ENCODE assay signal across 12 cellular contexts in the genomic region with DNA sequence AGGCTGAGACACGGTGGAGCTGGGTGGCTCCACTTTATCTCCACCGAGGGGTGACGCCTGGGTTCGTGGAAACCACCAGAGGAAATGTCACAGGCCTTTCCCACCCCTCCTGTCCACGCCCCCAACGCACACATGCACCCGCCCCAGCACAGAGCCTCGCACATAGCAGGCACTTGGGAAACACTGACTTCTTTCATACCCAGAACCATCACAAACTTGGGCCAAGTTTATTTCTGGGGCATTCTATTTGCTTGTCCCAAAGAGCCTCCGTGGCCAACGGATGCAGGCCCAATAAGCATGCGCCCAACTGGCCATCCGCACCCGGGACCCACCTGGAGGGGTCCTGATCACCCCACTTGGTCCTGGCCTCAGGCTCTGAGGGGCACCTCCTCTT. TPM values are rescaled to one million over a fixed set of nuclear protein-coding genes. Genes with fewer than 3 reads are reported as not detected.
DNase-seq lines count a peak whose midpoint lies in the region; ATAC-seq and TF ChIP-seq lines count a peak whose summit lies in the region.
"Had no signal": no experiment of that assay in that cellular context is flagged by ENCODE, and none has a peak within 500 bp of the region (broad histone marks: within the 10 kb centered on the region; RNA-seq: fewer than 3 reads in every experiment).

No MANE protein-coding gene starts in this region.

- DNase-seq in AG04450 (ENCODE audit: low read depth, low spot score) (no peak), amygdala (lab: John Stamatoyannopoulos, UW) (peak in 48 of 56 donors; percentile 23 to 85 (median 65)), left ventricle myocardium inferior (peak; percentile 49), progenitor cell of endocrine pancreas (ENCODE audit: low spot score, unreplicated experiment) (no peak)
- DNase-seq in stimulated activated CD4-positive, alpha-beta T cell treated with anti-CD3 and anti-CD28 coated beads, Interleukin-2, amount 100 ng/mL, for 24 hours = no peak
- no peak for DNase-seq in activated T-cell treated with anti-CD3 and anti-CD28 coated beads, Interleukin-2, amount 50 U/mL, for 1 hour

- H3K9me3 ChIP-seq in AG04450 (ENCODE audit: control insufficient read depth, insufficient read depth, low read length) (no peaks in the 10 kb centered on the region; the same call in 1 of the 2 replicates), left ventricle myocardium inferior (replicated peaks) (no peaks in the 10 kb centered on the region)
- H3K9me3 ChIP-seq: adrenal gland had no signal

- H3K4me3 Mint-ChIP-seq in progenitor cell of endocrine pancreas (ENCODE audit: low read depth) = no peak overlapping the region

- H3K27me3 ChIP-seq in AG04450 (ENCODE audit: control insufficient read depth, insufficient read depth, low read length) (no peaks in the 10 kb centered on the region), left ventricle myocardium inferior (ENCODE audit: low read depth) (no peaks in the 10 kb centered on the region)
- H3K27me3 ChIP-seq: adrenal gland had no signal

- peaks cover 97% of the 10 kb centered on the region for H3K4me1 ChIP-seq in left ventricle myocardium inferior

- H3K27ac Mint-ChIP-seq in progenitor cell of endocrine pancreas = peak overlapping the region; percentile 61

- peaks cover 40% of the 10 kb centered on the region for H3K4me1 Mint-ChIP-seq in progenitor cell of endocrine pancreas (ENCODE audit: low read depth)

- H3K36me3 Mint-ChIP-seq in progenitor cell of endocrine pancreas (ENCODE audit: insufficient read depth) = no peaks in the 10 kb centered on the region

- CTCF ChIA-PET in AG04450 (lab: Charles Lee) = interaction anchor here (1.0 kb wide), 1 partner anchor 14 kb away, joined by 5 read pairs; no protein-coding TSS in a partner anchor

- POLR2A ChIA-PET in AG04450 (lab: Yijun Ruan, JAX) = no interaction called here

- no peaks in the 10 kb centered on the region for H3K36me3 ChIP-seq in left ventricle myocardium inferior
- H3K36me3 ChIP-seq: adrenal gland had no signal

- peak overlapping the region; percentile 100 for H3K27ac ChIP-seq in AG04450 (ENCODE audit: low read depth, low read length)
- H3K27ac ChIP-seq in left ventricle myocardium inferior (replicated peaks) = peak overlapping the region; percentile 98
- H3K27ac ChIP-seq: parathyroid adenoma had no signal

- H3K4me3 ChIP-seq in AG04450 (ENCODE audit: low read depth, low read length) (no peak overlapping the region), left ventricle myocardium inferior (peak overlapping the region; percentile 97)
- H3K4me3 ChIP-seq: adrenal gland had no signal

- no peaks in the 10 kb centered on the region for H3K9me3 Mint-ChIP-seq in progenitor cell of endocrine pancreas (ENCODE audit: low read depth)

- intact Hi-C loops in left ventricle myocardium inferior (cut with micrococcal nuclease) = no loop called here

- ATAC-seq in HG03439 (IDR thresholded peaks at IDR 0.05; ENCODE audit: unreplicated experiment) (no peak), GM21447 (IDR thresholded peaks at IDR 0.05; ENCODE audit: unreplicated experiment) (no peak)

- no peak for TF ChIP-seq CTCF in AG04450 (IDR thresholded peaks at IDR 0.05; ENCODE audit: low read depth, low read length)
- no peak for TF ChIP-seq CTCF in left ventricle myocardium inferior (IDR thresholded peaks at IDR 0.05; ENCODE audit: borderline replicate concordance)
- TF ChIP-seq CTCF in progenitor cell of endocrine pancreas (IDR thresholded peaks at IDR 0.05; ENCODE audit: unreplicated experiment) = no peak

- H3K27me3 Mint-ChIP-seq in progenitor cell of endocrine pancreas = no peaks in the 10 kb centered on the region

RNA-seq across cellular contexts. Expression of a gene that starts 3.3 kb away (rescaled TPM):
- 16.1 and 26.9 TPM in 2 replicates for polyA plus RNA-seq in AG04450 (2011; rRNA removed)
- 20.3 and 25.8 TPM in 2 replicates for polyA minus RNA-seq in AG04450 (2011; rRNA and poly(A)+ RNA removed)
- 82.8 TPM for total RNA-seq in left ventricle myocardium inferior
- 74.8 and 75.1 TPM in 2 replicates for total RNA-seq in progenitor cell of endocrine pancreas

RNA-seq across cellular contexts. Expression of a gene that starts 29.4 kb away (rescaled TPM):
- not detected in 2 replicates for polyA plus RNA-seq in AG04450 (2011; rRNA removed)
- not detected in 2 replicates for polyA minus RNA-seq in AG04450 (2011; rRNA and poly(A)+ RNA removed)
- total RNA-seq in left ventricle myocardium inferior (not detected), progenitor cell of endocrine pancreas (not detected in 2 replicates)
- total RNA-seq: M059J had no signal
- polyA plus RNA-seq: BJ had no signal

RNA-seq across cellular contexts. Expression of a gene that starts 41.2 kb away (rescaled TPM):
- polyA plus RNA-seq in AG04450 (2011; rRNA removed) = not detected in 2 replicates
- polyA minus RNA-seq in AG04450 (2011; rRNA and poly(A)+ RNA removed) = not detected in 2 replicates
- not detected for total RNA-seq in left ventricle myocardium inferior
- 1.1 TPM in 1 of 2 replicates, not detected in the other for total RNA-seq in progenitor cell of endocrine pancreas
- total RNA-seq: M059J had no signal
- polyA plus RNA-seq: BJ had no signal

Comparison
In these comparisons a context has a peak if more than half of its experiments do, and no peak if none do; other contexts are left out.
1. DNase-seq: peak in amygdala (48 of 56) and left ventricle myocardium inferior (single experiment); none in AG04450 (single experiment), progenitor cell of endocrine pancreas (single experiment), stimulated activated CD4-positive, alpha-beta T cell treated with anti-CD3 and anti-CD28 coated beads, Interleukin-2, amount 100 ng/mL, for 24 hours (0 of 2) and activated T-cell treated with anti-CD3 and anti-CD28 coated beads, Interleukin-2, amount 50 U/mL, for 1 hour (single experiment).